In genomic region chr19:15337202-15337601, GRCh38 we compare ENCODE assay signal across 22 cellular contexts. TPM values are rescaled to one million over a fixed set of nuclear protein-coding genes. Genes with fewer than 3 reads are reported as not detected.
DNase-seq lines count a peak whose midpoint lies in the region; ATAC-seq, FAIRE-seq and TF ChIP-seq lines count a peak whose summit lies in the region.
"Had no signal": no experiment of that assay in that cellular context is flagged by ENCODE, and none has a peak within 500 bp of the region (broad histone marks: within the 10 kb centered on the region; RNA-seq: fewer than 3 reads in every experiment).

No MANE protein-coding gene starts in this region.

- H3K9ac ChIP-seq in astrocyte (ENCODE audit: low read length) = peak overlapping the region; percentile 72

- WGBS in heart left ventricle, 4 donors = 36 to 48% (median 43%) methylated on average over 8 of the region's 8 CpGs

- ATAC-seq in heart left ventricle (peak in 2 of 4 donors; percentile 48 to 52), Right ventricle myocardium inferior (no peak), GM21447 (IDR thresholded peaks at IDR 0.05; ENCODE audit: unreplicated experiment) (no peak), HG03442 (IDR thresholded peaks at IDR 0.05; ENCODE audit: unreplicated experiment) (no peak)
- ATAC-seq: effector memory CD8-positive, alpha-beta T cell had no signal

- peaks cover 38% of the 10 kb centered on the region for H3K79me2 ChIP-seq in astrocyte (ENCODE audit: insufficient read depth, low read length)

- H3K27ac ChIP-seq in heart left ventricle (peak overlapping the region in 8 of 12 donors; percentile 12 to 56 (median 38)), astrocyte (ENCODE audit: low read depth, low read length) (peak overlapping the region; percentile 84), vagina (peak overlapping the region; percentile 42)
- H3K27ac ChIP-seq: 22Rv1, neutrophil, sigmoid colon had no signal

- H3K4me1 Mint-ChIP-seq in astrocyte (ENCODE audit: low read depth, unreplicated experiment) = peaks cover 4% of the 10 kb centered on the region

- no peak overlapping the region for H3K4me3 ChIP-seq in heart left ventricle
- no peak overlapping the region for H3K4me3 ChIP-seq in astrocyte (ENCODE audit: insufficient read depth, low read depth, low read length)
- H3K4me3 ChIP-seq in vagina = no peak overlapping the region
- H3K4me3 ChIP-seq: HAP-1, sigmoid colon, tibial nerve had no signal

- H3K27me3 ChIP-seq in heart left ventricle (no peaks in the 10 kb centered on the region), astrocyte (ENCODE audit: insufficient read depth, low read length) (no peaks in the 10 kb centered on the region), vagina (no peaks in the 10 kb centered on the region)
- H3K27me3 ChIP-seq: neutrophil, sigmoid colon, tibial nerve had no signal

- H2AFZ ChIP-seq in astrocyte (ENCODE audit: low read depth, low read length) = no peak overlapping the region

- peaks cover 10% of the 10 kb centered on the region for H3K36me3 Mint-ChIP-seq in astrocyte (ENCODE audit: low read depth, unreplicated experiment)

- H3K4me3 Mint-ChIP-seq in astrocyte (ENCODE audit: unreplicated experiment) = no peak overlapping the region
- H3K4me3 Mint-ChIP-seq: activated CD4-positive, alpha-beta T cell treated with anti-CD3 and anti-CD28 coated beads, Interleukin-2, amount 10 ng/mL, durations not matched to agents 24 days and 14 days; effector memory CD8-positive, alpha-beta T cell had no signal

- TF ChIP-seq POLR2A in heart left ventricle (IDR thresholded peaks at IDR 0.05) (no peak), vagina (IDR thresholded peaks at IDR 0.05) (no peak)

- no peaks in the 10 kb centered on the region for H3K9me3 Mint-ChIP-seq in astrocyte (ENCODE audit: unreplicated experiment)
- H3K9me3 Mint-ChIP-seq: activated CD4-positive, alpha-beta T cell treated with anti-CD3 and anti-CD28 coated beads, Interleukin-2, amount 10 ng/mL, durations not matched to agents 24 days and 14 days; effector memory CD8-positive, alpha-beta T cell had no signal

- no peak overlapping the region for H3K27ac Mint-ChIP-seq in astrocyte (ENCODE audit: unreplicated experiment)
- H3K27ac Mint-ChIP-seq: activated CD4-positive, alpha-beta T cell treated with anti-CD3 and anti-CD28 coated beads, Interleukin-2, amount 10 ng/mL, durations not matched to agents 24 days and 14 days had no signal

- H3K36me3 ChIP-seq in heart left ventricle (peaks cover 0 to 10% (median 0%) of the 10 kb centered on the region in 9 donors), astrocyte (ENCODE audit: insufficient read depth, low read length) (no peaks in the 10 kb centered on the region), vagina (no peaks in the 10 kb centered on the region)
- H3K36me3 ChIP-seq: HAP-1, sigmoid colon had no signal

- H3K9me3 ChIP-seq in heart left ventricle (no peaks in the 10 kb centered on the region), astrocyte (ENCODE audit: insufficient read depth, low read depth, low read length) (no peaks in the 10 kb centered on the region), vagina (no peaks in the 10 kb centered on the region)
- H3K9me3 ChIP-seq: HAP-1, neutrophil, sigmoid colon, tibial nerve had no signal

- H4K20me1 ChIP-seq in astrocyte (ENCODE audit: insufficient read depth, low read length) = peaks cover 14% of the 10 kb centered on the region

- DNase-seq in heart left ventricle = no peak
- DNase-seq in Right ventricle myocardium inferior (ENCODE audit: missing footprints) = no peak
- DNase-seq in astrocyte (ENCODE audit: low read depth) = peak; percentile 52
- peak; percentile 67 for DNase-seq in hepatic stellate cell (ENCODE audit: low spot score)
- no peak for DNase-seq in vagina (ENCODE audit: extremely low spot score in 2 of 2)
- no peak for DNase-seq in occipital lobe (lab: John Stamatoyannopoulos, UW)
- DNase-seq: activated CD4-positive, alpha-beta T cell treated with anti-CD3 and anti-CD28 coated beads, Interleukin-2, amount 10 ng/mL, durations not matched to agents 24 days and 14 days; activated naive CD4-positive, alpha-beta T cell treated with anti-CD3 and anti-CD28 coated beads, Interleukin-2, amount 50 U/mL, for 16 hours; caudate nucleus; COR-L47; effector memory CD8-positive, alpha-beta T cell; GDM1; midbrain; NCI-H1436; NCI-H2227 treated with DMSO at 0.1 percent for 48 hours; sigmoid colon had no signal

- H3K27me3 Mint-ChIP-seq in astrocyte (ENCODE audit: low read depth, unreplicated experiment) = no peaks in the 10 kb centered on the region
- H3K27me3 Mint-ChIP-seq: activated CD4-positive, alpha-beta T cell treated with anti-CD3 and anti-CD28 coated beads, Interleukin-2, amount 10 ng/mL, durations not matched to agents 24 days and 14 days; effector memory CD8-positive, alpha-beta T cell had no signal

- peak overlapping the region; percentile 68 for H3K4me2 ChIP-seq in astrocyte (ENCODE audit: low read length)

- H3K4me1 ChIP-seq in heart left ventricle (peaks cover 0 to 33% (median 22%) of the 10 kb centered on the region in 12 donors), astrocyte (ENCODE audit: insufficient read depth, low read length) (peaks cover 7% of the 10 kb centered on the region), vagina (peaks cover 16% of the 10 kb centered on the region)

- FAIRE-seq in astrocyte (lab: Jason Lieb, UNC) = no peak

- intact Hi-C loops in heart left ventricle (cut with DNase I) = loop anchor here in 1 of 10 donors (10.0 kb wide), 1 partner anchor 72 kb away; no protein-coding TSS in a partner anchor
- intact Hi-C loops in Right ventricle myocardium inferior (cut with DNase I) = no loop called here
- intact Hi-C loops in vagina (cut with DNase I) = no loop called here

- TF ChIP-seq CTCF in heart left ventricle (IDR thresholded peaks at IDR 0.05) = no peak
- TF ChIP-seq CTCF in astrocyte (IDR thresholded peaks at IDR 0.05; ENCODE audit: insufficient read depth, low read depth, low read length) = no peak
- TF ChIP-seq CTCF in vagina (IDR thresholded peaks at IDR 0.05) = no peak

RNA-seq across cellular contexts. Expression of gene BRD4, which starts 4.9 kb away (rescaled TPM):
- total RNA-seq in heart left ventricle = 10 to 100 TPM; 31.4 to 78.9 (median 61.8) TPM
- 10 to 100 TPM; 31.1 to 76.9 TPM for polyA plus RNA-seq in heart left ventricle
- total RNA-seq in Right ventricle myocardium inferior = 56.5 TPM
- 116 and 128 TPM in 2 replicates for total RNA-seq in astrocyte
- 53.0 TPM for total RNA-seq in vagina
- 9.5 TPM for total RNA-seq in occipital lobe

RNA-seq across cellular contexts. Expression of gene AKAP8, which starts 42.4 kb away (rescaled TPM):
- total RNA-seq in heart left ventricle (10 to 100 TPM; 15.3 to 24.8 (median 18.9) TPM), Right ventricle myocardium inferior (19.8 TPM), astrocyte (35.6 and 40.1 TPM in 2 replicates), vagina (27.7 TPM), occipital lobe (11.7 TPM)
- 10 to 100 TPM in 1 of 2 donors, 1 to 10 TPM in 1; 9.6 to 17.5 TPM for polyA plus RNA-seq in heart left ventricle

Comparison
In these comparisons a context has a peak if more than half of its experiments do, and no peak if none do; other contexts are left out.
1. DNase-seq: peak in astrocyte (single experiment) and hepatic stellate cell (single experiment); none in heart left ventricle (0 of 5), Right ventricle myocardium inferior (single experiment), vagina (0 of 2) and occipital lobe (single experiment).
2. Peak in every context shown above with its lines, with median percentiles within 50 percentile points of each other: H3K27ac ChIP-seq.